1 cellular context compared by ENCODE assay signal in genomic region chr15:93049233-93049632, GRCh38.
TF ChIP-seq lines count a peak whose summit lies in the region.

No MANE protein-coding gene starts in this region.

TF ChIP-seq in K562, 482 proteins besides CTCF, POLR2A, EP300 and RAD21:
- peak; percentile 63 for TF ChIP-seq RBM25 (IDR thresholded peaks at IDR 0.05; ENCODE audit: low read depth, low read length, severe bottlenecking)
- TF ChIP-seq MIER1 (IDR thresholded peaks at IDR 0.05; ENCODE audit: low read depth) = no peak
- TF ChIP-seq MAZ (CRISPR knock-in tag; conservative IDR thresholded peaks at IDR 0.05 in 1 of 2, IDR thresholded peaks at IDR 0.05 in 1 of 2) = no peak
- TF ChIP-seq BCOR (IDR thresholded peaks at IDR 0.05) = peak; percentile 60; the same call in 1 of the 2 replicates
- TF ChIP-seq GATA2 (CRISPR knock-in tag; IDR thresholded peaks at IDR 0.05) = no peak
- no peak for TF ChIP-seq HMGXB4 (CRISPR knock-in tag; IDR thresholded peaks at IDR 0.05)
- no peak for TF ChIP-seq FOXJ2 (tag; IDR thresholded peaks at IDR 0.05)
- no peak for TF ChIP-seq ZNF232 (CRISPR knock-in tag; IDR thresholded peaks at IDR 0.05)
- TF ChIP-seq PML (IDR thresholded peaks at IDR 0.05; ENCODE audit: low read length) = no peak
- no peak for TF ChIP-seq ZNF324 (CRISPR knock-in tag; IDR thresholded peaks at IDR 0.05)
